19 cellular contexts compared by ENCODE assay signal in genomic region chr15:64314456-64314855, GRCh38. TPM values are rescaled to one million over a fixed set of nuclear protein-coding genes. Genes with fewer than 3 reads are reported as not detected.
DNase-seq lines count a peak whose midpoint lies in the region; ATAC-seq and TF ChIP-seq lines count a peak whose summit lies in the region.
"Had no signal": no experiment of that assay in that cellular context is flagged by ENCODE, and none has a peak within 500 bp of the region (broad histone marks: within the 10 kb centered on the region; RNA-seq: fewer than 3 reads in every experiment).

No MANE protein-coding gene starts in this region.

- peaks cover 24% of the 10 kb centered on the region for H3F3A ChIP-seq in neural progenitor cell (ENCODE audit: low read depth)

- no peak overlapping the region for H3K27ac ChIP-seq in CD8-positive, alpha-beta T cell (ENCODE audit: low read depth, low read length)
- no peak overlapping the region for H3K27ac ChIP-seq in neural progenitor cell
- H3K27ac ChIP-seq: A549, BLaER1, HL-60, PC-9, RWPE1 had no signal

- peaks cover 44% of the 10 kb centered on the region for H4K20me1 ChIP-seq in neural progenitor cell (ENCODE audit: low read depth)

- H3K4me3 Mint-ChIP-seq in CD8-positive, alpha-beta T cell: no peak overlapping the region
- H3K4me3 Mint-ChIP-seq in chondrocyte (ENCODE audit: unreplicated experiment): no peak overlapping the region
- H3K4me3 Mint-ChIP-seq in neural progenitor cell: no peak overlapping the region
- H3K4me3 Mint-ChIP-seq: CD4-positive, alpha-beta memory T cell; H9 had no signal

- H3K4me3 ChIP-seq in CD8-positive, alpha-beta T cell (ENCODE audit: low read depth, low read length): no peak overlapping the region
- H3K4me3 ChIP-seq in neural progenitor cell: no peak overlapping the region
- H3K4me3 ChIP-seq: A549, BLaER1, PC-9 had no signal

- ATAC-seq in CD8-positive, alpha-beta T cell: no peak
- ATAC-seq in HG03159 (IDR thresholded peaks at IDR 0.05; ENCODE audit: unreplicated experiment): no peak
- ATAC-seq: A549 had no signal

- no peaks in the 10 kb centered on the region for H3K9me3 Mint-ChIP-seq in CD8-positive, alpha-beta T cell
- H3K9me3 Mint-ChIP-seq in chondrocyte (ENCODE audit: low read depth): peaks cover 4% of the 10 kb centered on the region
- H3K9me3 Mint-ChIP-seq in neural progenitor cell: peaks cover 8% of the 10 kb centered on the region
- H3K9me3 Mint-ChIP-seq: CD4-positive, alpha-beta memory T cell had no signal

- peaks cover 6% of the 10 kb centered on the region for H3K36me3 Mint-ChIP-seq in CD8-positive, alpha-beta T cell
- H3K36me3 Mint-ChIP-seq in chondrocyte (ENCODE audit: low read depth) (no peaks in the 10 kb centered on the region), neural progenitor cell (peaks cover 3% of the 10 kb centered on the region)

- no peaks in the 10 kb centered on the region for H3K36me3 ChIP-seq in CD8-positive, alpha-beta T cell (ENCODE audit: insufficient read depth, low read length)
- H3K36me3 ChIP-seq in neural progenitor cell: no peaks in the 10 kb centered on the region
- H3K36me3 ChIP-seq: BLaER1 had no signal

- CTCF ChIA-PET in CD8-positive, alpha-beta T cell (lab: Charles Lee): no interaction called here

- DNase-seq in CD8-positive, alpha-beta T cell: no peak
- peak; percentile 33 for DNase-seq in NCI-H69 (lab: John Stamatoyannopoulos, UW)
- DNase-seq in chondrocyte (ENCODE audit: low spot score): no peak
- no peak for DNase-seq in neural progenitor cell (ENCODE audit: low spot score)
- no peak for DNase-seq in amniotic stem cell (lab: John Stamatoyannopoulos, UW)
- DNase-seq in GM13976 (ENCODE audit: low spot score): no peak
- DNase-seq: Calu3; CD4-positive, alpha-beta memory T cell; H9; NCI-H1417 treated with DMSO at 0.1 percent for 48 hours; NCI-H187 treated with DMSO at 0.1 percent for 48 hours; NCI-H226; NCI-H524; PC-9 had no signal

- no peaks in the 10 kb centered on the region for H3K27me3 ChIP-seq in CD8-positive, alpha-beta T cell (ENCODE audit: insufficient read depth, low read length)
- no peaks in the 10 kb centered on the region for H3K27me3 ChIP-seq in neural progenitor cell
- H3K27me3 ChIP-seq: BLaER1 had no signal

- H2AFZ ChIP-seq in neural progenitor cell (replicated peaks): no peak overlapping the region
- H2AFZ ChIP-seq: PC-9 had no signal

- peaks cover 31% of the 10 kb centered on the region for H3K4me1 Mint-ChIP-seq in CD8-positive, alpha-beta T cell (ENCODE audit: low read depth)
- H3K4me1 Mint-ChIP-seq in chondrocyte (ENCODE audit: low read depth): peaks cover 19% of the 10 kb centered on the region
- H3K4me1 Mint-ChIP-seq in neural progenitor cell: peaks cover 19% of the 10 kb centered on the region

- in situ Hi-C loops in GM13976 (cut with MboI; ENCODE audit: low sequenced_read_pairs, unreplicated experiment): no loop called here

- POLR2A ChIA-PET in CD8-positive, alpha-beta T cell (lab: Charles Lee): interaction anchor here (0.5 kb wide), 1 partner anchor 13 kb away, joined by 3 read pairs; no protein-coding TSS in a partner anchor

- intact Hi-C loops in CD8-positive, alpha-beta T cell (cut with DNase I, micrococcal nuclease): loop anchor here in 1 of 2 experiments (2.0 kb wide), 1 partner anchor 20 kb away; no protein-coding TSS in a partner anchor

- H3K4me1 ChIP-seq in CD8-positive, alpha-beta T cell (ENCODE audit: insufficient read depth, low read length): no peaks in the 10 kb centered on the region
- peaks cover 22% of the 10 kb centered on the region for H3K4me1 ChIP-seq in neural progenitor cell
- H3K4me1 ChIP-seq: A549, BLaER1 had no signal

- peaks cover 34% of the 10 kb centered on the region for H3K79me2 ChIP-seq in neural progenitor cell (ENCODE audit: low read depth)

- no peaks in the 10 kb centered on the region for H3K9me3 ChIP-seq in CD8-positive, alpha-beta T cell (ENCODE audit: low read length)
- no peaks in the 10 kb centered on the region for H3K9me3 ChIP-seq in neural progenitor cell (ENCODE audit: low read depth)
- H3K9me3 ChIP-seq: A549 had no signal

- H3K4me2 ChIP-seq in neural progenitor cell: peak overlapping the region; percentile 54
- H3K4me2 ChIP-seq: A549, BLaER1, PC-9 had no signal

- no peak for TF ChIP-seq CTCF in CD8-positive, alpha-beta T cell (IDR thresholded peaks at IDR 0.05)
- TF ChIP-seq CTCF in chondrocyte (IDR thresholded peaks at IDR 0.05) (no peak), neural progenitor cell (IDR thresholded peaks at IDR 0.05) (no peak), GM13976 (IDR thresholded peaks at IDR 0.05; ENCODE audit: borderline replicate concordance, control extremely low read depth, extremely low read depth, insufficient read depth, missing control alignments) (no peak)

- H3K27ac Mint-ChIP-seq in CD8-positive, alpha-beta T cell: peak overlapping the region; percentile 8
- peak overlapping the region; percentile 89 for H3K27ac Mint-ChIP-seq in chondrocyte (ENCODE audit: unreplicated experiment)
- H3K27ac Mint-ChIP-seq in neural progenitor cell: no peak overlapping the region

- no peaks in the 10 kb centered on the region for H3K27me3 Mint-ChIP-seq in CD8-positive, alpha-beta T cell (ENCODE audit: low read depth)
- H3K27me3 Mint-ChIP-seq in chondrocyte (ENCODE audit: low read depth) (no peaks in the 10 kb centered on the region), neural progenitor cell (ENCODE audit: insufficient read depth, low read depth) (peaks cover 29% of the 10 kb centered on the region)
- H3K27me3 Mint-ChIP-seq: CD4-positive, alpha-beta memory T cell had no signal

- H3K9ac ChIP-seq in neural progenitor cell: no peak overlapping the region
- H3K9ac ChIP-seq: BLaER1 had no signal

RNA-seq across cellular contexts. Expression of gene CSNK1G1, which starts 41.5 kb away (rescaled TPM):
- 10 to 100 TPM in 1 of 2 experiments, 1 to 10 TPM in 1; 10.0 to 12.9 TPM for total RNA-seq in CD8-positive, alpha-beta T cell
- total RNA-seq in chondrocyte (19.5 to 24.6 TPM (median 20.1 TPM) in 3 replicates), neural progenitor cell (ENCODE audit: low replicate concordance) (20.5 and 23.0 TPM in 2 replicates)
